In the genomic region with DNA sequence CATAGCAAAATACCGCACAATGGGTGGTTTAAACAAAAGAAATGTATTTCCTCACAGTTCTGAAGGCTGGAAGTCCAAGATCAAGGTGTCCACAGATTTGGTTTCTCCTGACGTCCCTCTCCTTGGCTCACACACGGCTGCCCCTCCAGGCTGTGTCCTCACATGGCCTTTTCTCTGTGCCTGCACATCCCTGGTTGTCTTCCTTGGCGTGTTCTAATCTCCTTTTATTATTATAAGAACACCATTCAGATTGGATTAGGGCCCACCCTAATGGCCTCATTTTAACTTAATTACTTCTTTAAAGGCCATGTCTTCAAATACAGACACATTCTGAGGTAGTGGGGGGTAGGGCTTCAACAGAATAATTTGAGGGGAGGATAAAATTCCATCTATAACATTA, we compare ENCODE assay signal across 23 cellular contexts.
"Had no signal": no experiment of that assay in that cellular context is flagged by ENCODE, and none has a peak within 500 bp of the region (broad histone marks: within the 10 kb centered on the region; RNA-seq: fewer than 3 reads in every experiment).

No MANE protein-coding gene starts in this region.

- DNase-seq: activated CD4-positive, alpha-beta T cell treated with anti-CD3 and anti-CD28 coated beads for 36 hours; activated CD4-positive, alpha-beta T cell treated with anti-CD3 and anti-CD28 coated beads, Interleukin-2, amount 50 U/mL, for 1 hour; activated CD8-positive, alpha-beta memory T cell treated with anti-CD3 and anti-CD28 coated beads, Interleukin-2, amount 50 U/mL, for 4 hours; activated CD8-positive, alpha-beta T cell treated with anti-CD3 and anti-CD28 coated beads for 36 hours; activated gamma-delta T cell treated with Interleukin-2 at 50 U/mL for 16 hours; activated naive CD4-positive, alpha-beta T cell treated with anti-CD3 and anti-CD28 coated beads, Interleukin-2, amount 10 ng/mL, durations not matched to agents 7 days and 5 days; activated naive CD8-positive, alpha-beta T cell treated with anti-CD3 and anti-CD28 coated beads, Interleukin-2, amount 10 ng/mL, durations not matched to agents 7 days and 5 days; activated T-cell treated with anti-CD3 and anti-CD28 coated beads, Interleukin-2, amount 50 U/mL, for 72 hours; adrenal gland; anterior cingulate cortex; KBM-7; NCI-H1092; NCI-H1694; NCI-H2029; NCI-H2107; NCI-H2171 treated with DMSO at 0.1 percent for 48 hours; NCI-H510A; NK-92 treated with Interleukin-12 subunit alpha and Interleukin-12 subunit beta, amount 100 ng/mL, for 24 hours; SIG-M5; T-helper 1 cell had no signal

- H3K27me3 ChIP-seq: adrenal gland, breast epithelium had no signal

- H3K27ac ChIP-seq: adrenal gland, breast epithelium, SK-N-MC, VCaP had no signal

- H3K9me3 ChIP-seq: adrenal gland, breast epithelium had no signal

- H3K4me1 ChIP-seq: breast epithelium had no signal

- H3K36me3 ChIP-seq: adrenal gland, breast epithelium had no signal

- H3K4me3 ChIP-seq: adrenal gland, breast epithelium, SK-N-MC had no signal
